8 cellular contexts compared by ENCODE assay signal in genomic region chr2:71000780-71001591, GRCh38. TPM values are rescaled to one million over a fixed set of nuclear protein-coding genes. Genes with fewer than 3 reads are reported as not detected.
A peak's percentile ranks its signal among the peaks of the same experiment; 100 is the strongest.
DNase-seq lines count a peak whose midpoint lies in the region; ATAC-seq and TF ChIP-seq lines count a peak whose summit lies in the region.

No MANE protein-coding gene starts in this region.

- no peaks in the 10 kb centered on the region for H3K36me3 Mint-ChIP-seq in H9 (ENCODE audit: insufficient read depth in 1 of 3, low read depth in 3 of 3)
- no peaks in the 10 kb centered on the region for H3K36me3 Mint-ChIP-seq in activated naive CD4-positive, alpha-beta T cell treated with anti-CD3 and anti-CD28 coated beads, Interleukin-2, amount 50 U/mL, for 24 hours

- H3K9me3 Mint-ChIP-seq in H9, result no peaks in the 10 kb centered on the region
- no peaks in the 10 kb centered on the region for H3K9me3 Mint-ChIP-seq in activated naive CD4-positive, alpha-beta T cell treated with anti-CD3 and anti-CD28 coated beads, Interleukin-2, amount 50 U/mL, for 24 hours

- H3K79me1 ChIP-seq in H9 (ENCODE audit: insufficient read depth, low read depth, low read length, poor library complexity, severe bottlenecking), result no peaks in the 10 kb centered on the region

- DNase-seq in GM12864 (ENCODE audit: low read depth) (peak; percentile 45), H9 (peak; percentile 83), left ventricle myocardium superior (peak; percentile 83), renal cortical epithelial cell (ENCODE audit: low read depth) (peak; percentile 35), cerebellar nuclear complex (lab: John Stamatoyannopoulos, UW) (no peak)

- no CpG with 5 or more reads among the region's 21 CpGs for WGBS in H9 (ENCODE audit: extremely low coverage, insufficient read length, low lambda C conversion rate)

- H2BK12ac ChIP-seq in H9 (ENCODE audit: insufficient read length, low read depth, low read length), result no peak overlapping the region

- H3K14ac ChIP-seq in H9 (ENCODE audit: insufficient read depth, low read length), result no peak overlapping the region

- peaks cover 41% of the 10 kb centered on the region for H3K27me3 Mint-ChIP-seq in H9 (ENCODE audit: low read depth)
- no peaks in the 10 kb centered on the region for H3K27me3 Mint-ChIP-seq in activated naive CD4-positive, alpha-beta T cell treated with anti-CD3 and anti-CD28 coated beads, Interleukin-2, amount 50 U/mL, for 24 hours

- H2BK15ac ChIP-seq in H9 (ENCODE audit: low read depth, low read length), result 0 out of 2 replicates have a peak overlapping the region, but pooled peaks have one; percentile 13

- H3K4me1 ChIP-seq in H9 (ENCODE audit: insufficient read depth, low read length) (peaks cover 8% of the 10 kb centered on the region; the same call in 1 of the 2 replicates), Loucy (ENCODE audit: insufficient read depth, low read length, poor library complexity, severe bottlenecking) (peaks cover 14% of the 10 kb centered on the region)

- no peak overlapping the region for H3K9ac ChIP-seq in H9 (ENCODE audit: extremely low read depth, insufficient read length, low read length)
- peak overlapping the region; percentile 59 for H3K9ac ChIP-seq in Loucy (ENCODE audit: low read depth, low read length, poor library complexity, severe bottlenecking)

- no peaks in the 10 kb centered on the region for H3F3A ChIP-seq in Loucy (ENCODE audit: low read depth)

- peak overlapping the region; percentile 46 for H3K4me3 ChIP-seq in GM12864 (ENCODE audit: low read depth, low read length)
- H3K4me3 ChIP-seq in Loucy (ENCODE audit: low read length, poor library complexity, severe bottlenecking), result peak overlapping the region; percentile 71

- no peak overlapping the region for H3T11ph ChIP-seq in H9 (ENCODE audit: low read length)

- peaks cover 15 to 20% of the 10 kb centered on the region in 2 experiments for H3K4me1 Mint-ChIP-seq in H9
- peaks cover 15% of the 10 kb centered on the region for H3K4me1 Mint-ChIP-seq in activated naive CD4-positive, alpha-beta T cell treated with anti-CD3 and anti-CD28 coated beads, Interleukin-2, amount 50 U/mL, for 24 hours

- H4K8ac ChIP-seq in H9 (replicated peaks; ENCODE audit: insufficient read length, low read depth, low read length), result no peak overlapping the region

- no peaks in the 10 kb centered on the region for H3K79me2 ChIP-seq in H9 (ENCODE audit: insufficient read depth, low read length)
- no peaks in the 10 kb centered on the region for H3K79me2 ChIP-seq in Loucy (ENCODE audit: insufficient read depth, low read length)

- H3K23ac ChIP-seq in H9 (ENCODE audit: insufficient read length, low read depth, low read length), result no peak overlapping the region

- H3K36me3 ChIP-seq in Loucy (ENCODE audit: insufficient read depth, low read length), result no peaks in the 10 kb centered on the region

- peak overlapping the region; percentile 97 for H2AFZ ChIP-seq in H9 (ENCODE audit: low read length)
- peak overlapping the region; percentile 85 for H2AFZ ChIP-seq in Loucy (ENCODE audit: low read length)

- peak overlapping the region; percentile 31 to 41; a peak in 3 of 5 replicates for H3K4me3 Mint-ChIP-seq in H9
- H3K4me3 Mint-ChIP-seq in activated naive CD4-positive, alpha-beta T cell treated with anti-CD3 and anti-CD28 coated beads, Interleukin-2, amount 50 U/mL, for 24 hours, result peak overlapping the region; percentile 76

- H4K5ac ChIP-seq in H9 (ENCODE audit: insufficient read length, low read depth, low read length), result no peak overlapping the region

- H3K27ac Mint-ChIP-seq in H9, result no peak overlapping the region
- peak overlapping the region; percentile 8 for H3K27ac Mint-ChIP-seq in activated naive CD4-positive, alpha-beta T cell treated with anti-CD3 and anti-CD28 coated beads, Interleukin-2, amount 50 U/mL, for 24 hours

- H3K23me2 ChIP-seq in H9 (ENCODE audit: insufficient read length, low read depth, low read length, poor library complexity, severe bottlenecking), result peaks cover 7% of the 10 kb centered on the region

- no peak overlapping the region for H2BK120ac ChIP-seq in H9 (ENCODE audit: low read depth, low read length, poor library complexity, severe bottlenecking)

- H3K4ac ChIP-seq in H9 (ENCODE audit: low read depth, low read length), result no peak overlapping the region

- H4K20me1 ChIP-seq in H9 (ENCODE audit: control insufficient read depth, insufficient read depth, insufficient read length) (no peaks in the 10 kb centered on the region), Loucy (ENCODE audit: insufficient read depth, low read length, poor library complexity, severe bottlenecking) (no peaks in the 10 kb centered on the region)

- H3K56ac ChIP-seq in H9 (ENCODE audit: insufficient read length, low read depth, low read length), result no peak overlapping the region

- intact Hi-C loops in left ventricle myocardium superior (cut with micrococcal nuclease), result no loop called here

- H2BK20ac ChIP-seq in H9 (ENCODE audit: low read depth, low read length, poor library complexity, severe bottlenecking), result no peak overlapping the region

- H3K9me2 ChIP-seq in Loucy (replicated peaks; ENCODE audit: low read depth, low read length), result no peaks in the 10 kb centered on the region

- H3K4me2 ChIP-seq in H9 (ENCODE audit: insufficient read depth, insufficient read length, low read length) (peak overlapping the region; percentile 32), Loucy (ENCODE audit: low read depth, low read length, poor library complexity, severe bottlenecking) (peak overlapping the region; percentile 64)

- no peak overlapping the region for H2BK5ac ChIP-seq in H9 (ENCODE audit: insufficient read length, low read length)

- TF ChIP-seq CTCF in GM12864 (IDR thresholded peaks at IDR 0.05; ENCODE audit: low read depth, low read length, missing control alignments) (peak; percentile 97), H9 (conservative IDR thresholded peaks at IDR 0.05) (peak; percentile 96), Loucy (conservative IDR thresholded peaks at IDR 0.05; ENCODE audit: low read length) (peak; percentile 90)

- H3K27me3 ChIP-seq in H9 (ENCODE audit: insufficient read depth, low read length) (no peaks in the 10 kb centered on the region), Loucy (ENCODE audit: insufficient read depth, low read length, poor library complexity, severe bottlenecking) (no peaks in the 10 kb centered on the region)

- H3K27ac ChIP-seq in H9 (ENCODE audit: insufficient read length, low read depth, low read length), result no peak overlapping the region

- H4K91ac ChIP-seq in H9 (ENCODE audit: insufficient read length, low read depth, low read length), result no peak overlapping the region

- H3K9me3 ChIP-seq in H9 (ENCODE audit: control insufficient read depth, low read depth, low read length) (no peaks in the 10 kb centered on the region), Loucy (ENCODE audit: insufficient read depth, low read depth, low read length) (no peaks in the 10 kb centered on the region)

- ATAC-seq in SK-N-SH treated with all-trans-retinoic acid at 6 μM for 48 hours (peak; percentile 93), left ventricle myocardium superior (peak; percentile 84)

- no peak overlapping the region for H3K18ac ChIP-seq in H9 (ENCODE audit: insufficient read length, low read depth, low read length)

- H2AK5ac ChIP-seq in H9 (ENCODE audit: insufficient read length, low read length), result no peak overlapping the region

TF ChIP-seq in SK-N-SH treated with all-trans-retinoic acid at 6 μM for 48 hours, 23 proteins besides CTCF, POLR2A, EP300 and RAD21:
- TF ChIP-seq GLIS3 (CRISPR knock-in tag; IDR thresholded peaks at IDR 0.05) (no peak), ZC3H10 (CRISPR knock-in tag; IDR thresholded peaks at IDR 0.05) (no peak), ZNF70 (CRISPR knock-in tag; IDR thresholded peaks at IDR 0.05) (0 out of 2 replicates have a peak, but pooled peaks have one; percentile 5)

RNA-seq across cellular contexts. Expression of gene TEX261, which starts 6.3 kb away (rescaled TPM):
- 19.2 and 23.9 TPM in 2 replicates for total RNA-seq in H9 (2021)
- total RNA-seq in left ventricle myocardium superior, result 50.4 TPM
- 40.7 and 50.2 TPM in 2 replicates for total RNA-seq in renal cortical epithelial cell

RNA-seq across cellular contexts. Expression of gene ANKRD53, which starts 22.6 kb away (rescaled TPM):
- total RNA-seq in H9 (2021) (0.28 and 0.88 TPM in 2 replicates), left ventricle myocardium superior (0.92 TPM), renal cortical epithelial cell (0.30 TPM in 1 of 2 replicates, not detected in the other)

Comparison
In these comparisons a context has a peak if more than half of its experiments do, and no peak if none do; other contexts are left out.
1. DNase-seq: peak in GM12864 (single experiment), H9 (single experiment), left ventricle myocardium superior (single experiment) and renal cortical epithelial cell (single experiment); none in cerebellar nuclear complex (0 of 2).
2. Peak in every context shown above with its lines, with median percentiles within 50 percentile points of each other: CTCF ChIP-seq.